20 cellular contexts compared by ENCODE assay signal in the genomic region with DNA sequence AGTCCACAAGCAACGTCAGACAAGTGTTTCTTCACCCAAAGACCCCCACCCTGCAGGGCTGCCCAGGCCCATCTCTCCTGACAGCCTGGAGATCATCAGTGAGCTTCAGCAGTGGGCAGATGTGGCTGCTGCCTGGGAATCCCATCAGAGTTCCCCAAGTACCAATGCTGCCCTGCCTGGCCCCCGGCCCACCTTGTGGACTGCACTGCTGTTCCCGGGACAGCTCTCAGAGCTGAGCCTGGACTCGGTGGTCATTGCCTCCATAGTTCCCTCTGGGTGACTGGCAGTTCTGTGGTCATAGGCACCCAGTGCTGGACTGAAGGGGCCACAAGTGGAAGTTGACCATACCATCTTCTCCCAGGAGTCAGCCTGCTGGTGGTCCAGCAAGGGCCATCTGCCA. TPM values are rescaled to one million over a fixed set of nuclear protein-coding genes. Genes with fewer than 3 reads are reported as not detected.
DNase-seq lines count a peak whose midpoint lies in the region; ATAC-seq and TF ChIP-seq lines count a peak whose summit lies in the region.
"Had no signal": no experiment of that assay in that cellular context is flagged by ENCODE, and none has a peak within 500 bp of the region (broad histone marks: within the 10 kb centered on the region; RNA-seq: fewer than 3 reads in every experiment).

No MANE protein-coding gene starts in this region.

- no peak for ATAC-seq in left cardiac atrium
- no peak for ATAC-seq in lower lobe of right lung
- no peak for ATAC-seq in left colon
- ATAC-seq: CD8-positive, alpha-beta T cell had no signal

- no peaks in the 10 kb centered on the region for H3K79me1 ChIP-seq in mesendoderm (ENCODE audit: low read length)

- no peak overlapping the region for H2AK5ac ChIP-seq in mesendoderm (ENCODE audit: low read length)

- H3K9ac ChIP-seq in mesendoderm (ENCODE audit: low read length), result no peak overlapping the region
- H3K9ac ChIP-seq: BLaER1, GM23248 had no signal

- no peak overlapping the region for H4K5ac ChIP-seq in mesendoderm (ENCODE audit: low read length)

- H3K27ac ChIP-seq in right atrium auricular region (no peak overlapping the region), vagina (no peak overlapping the region), lower lobe of right lung (no peak overlapping the region), mesendoderm (ENCODE audit: low read depth, low read length) (no peak overlapping the region)
- H3K27ac ChIP-seq: 22Rv1, BLaER1, C4-2B, GM23248 had no signal

- TF ChIP-seq CTCF in right atrium auricular region (IDR thresholded peaks at IDR 0.05) (no peak), vagina (IDR thresholded peaks at IDR 0.05) (no peak), lower lobe of right lung (IDR thresholded peaks at IDR 0.05) (no peak)

- DNase-seq in right atrium auricular region (ENCODE audit: low spot score), result peak; percentile 23
- DNase-seq in left cardiac atrium, result no peak
- DNase-seq in mesenteric fat pad (ENCODE audit: low spot score), result peak; percentile 57
- peak; percentile 79 for DNase-seq in posterior vena cava (ENCODE audit: low spot score)
- peak; percentile 77 to 85 for DNase-seq in vagina (ENCODE audit: extremely low spot score in 2 of 2)
- no peak for DNase-seq in lower lobe of right lung
- no peak for DNase-seq in mesendoderm
- no peak for DNase-seq in left colon
- DNase-seq: Caco-2; CD4-positive, CD25-positive, alpha-beta regulatory T cell; CD8-positive, alpha-beta T cell; DMS153; DND-41; GM23248; H7; HCEC 1CT had no signal

- no peak overlapping the region for H3K18ac ChIP-seq in mesendoderm (ENCODE audit: low read length)

- H3K23ac ChIP-seq in mesendoderm (ENCODE audit: low read length), result no peak overlapping the region

- intact Hi-C loops in left cardiac atrium (cut with DNase I) (no loop called here), posterior vena cava (cut with DNase I) (no loop called here), vagina (cut with DNase I) (no loop called here), lower lobe of right lung (cut with DNase I) (no loop called here), left colon (cut with DNase I, micrococcal nuclease) (no loop called here)

- no peaks in the 10 kb centered on the region for H3K79me2 ChIP-seq in mesendoderm (ENCODE audit: control insufficient read depth, insufficient read depth, low read length)

- H3K4me3 ChIP-seq in right atrium auricular region (no peak overlapping the region), vagina (no peak overlapping the region), lower lobe of right lung (no peak overlapping the region), mesendoderm (ENCODE audit: low read length) (no peak overlapping the region)
- H3K4me3 ChIP-seq: BLaER1, GM23248 had no signal

- no peak overlapping the region for H2BK5ac ChIP-seq in mesendoderm (ENCODE audit: low read length)

- no peak overlapping the region for H3K4ac ChIP-seq in mesendoderm (ENCODE audit: low read depth, low read length)

- H2BK15ac ChIP-seq in mesendoderm (replicated peaks; ENCODE audit: low read depth), result no peak overlapping the region

- H3K36me3 ChIP-seq in right atrium auricular region (no peaks in the 10 kb centered on the region), vagina (no peaks in the 10 kb centered on the region), lower lobe of right lung (no peaks in the 10 kb centered on the region), mesendoderm (ENCODE audit: control insufficient read depth, insufficient read depth, low read length) (no peaks in the 10 kb centered on the region)
- H3K36me3 ChIP-seq: BLaER1 had no signal

- no peak overlapping the region for H3K4me2 ChIP-seq in mesendoderm (ENCODE audit: low read length)
- H3K4me2 ChIP-seq: BLaER1 had no signal

- H3K27me3 ChIP-seq in right atrium auricular region (no peaks in the 10 kb centered on the region), vagina (no peaks in the 10 kb centered on the region), lower lobe of right lung (ENCODE audit: low read depth) (no peaks in the 10 kb centered on the region), mesendoderm (ENCODE audit: insufficient read depth, low read length, poor library complexity) (no peaks in the 10 kb centered on the region)
- H3K27me3 ChIP-seq: BLaER1 had no signal

- no peak overlapping the region for H4K8ac ChIP-seq in mesendoderm (ENCODE audit: low read depth, low read length)

- TF ChIP-seq POLR2A in vagina (IDR thresholded peaks at IDR 0.05), result no peak

- no peaks in the 10 kb centered on the region for H3K9me3 ChIP-seq in right atrium auricular region
- no peaks in the 10 kb centered on the region for H3K9me3 ChIP-seq in vagina
- no peaks in the 10 kb centered on the region for H3K9me3 ChIP-seq in lower lobe of right lung
- H3K9me3 ChIP-seq: BLaER1, Caco-2 had no signal

- H3K4me1 ChIP-seq in right atrium auricular region (no peaks in the 10 kb centered on the region), vagina (no peaks in the 10 kb centered on the region), lower lobe of right lung (no peaks in the 10 kb centered on the region), mesendoderm (ENCODE audit: control insufficient read depth, low read depth, low read length) (no peaks in the 10 kb centered on the region)
- H3K4me1 ChIP-seq: BLaER1, Caco-2 had no signal

- no CpG with 5 or more reads among the region's 4 CpGs for WGBS in mesendoderm (ENCODE audit: extremely low coverage, insufficient coverage, low lambda C conversion rate)

- H3K56ac ChIP-seq in mesendoderm (ENCODE audit: low read length), result no peak overlapping the region

- no peak overlapping the region for H2BK120ac ChIP-seq in mesendoderm (ENCODE audit: low read depth, low read length)

RNA-seq across cellular contexts. Expression of a gene that starts 24.5 kb away (rescaled TPM):
- total RNA-seq in right atrium auricular region (under 1 TPM; 0.08 to 0.19 TPM), left cardiac atrium (under 1 TPM; 0.29 to 0.32 TPM), mesenteric fat pad (0.29 TPM), posterior vena cava (under 1 TPM; 0.23 to 0.33 TPM), vagina (not detected), lower lobe of right lung (0.24 TPM), left colon (under 1 TPM; 0.08 to 0.43 TPM)
- not detected for polyA plus RNA-seq in mesendoderm (2013, experiment 1 of 2)
- not detected for polyA plus RNA-seq in mesendoderm (2013, experiment 2 of 2)
- total RNA-seq: Caco-2, H1, H7 had no signal
- polyA plus RNA-seq: H1 had no signal

Comparison
In these comparisons a context has a peak if more than half of its experiments do, and no peak if none do; other contexts are left out.
1. DNase-seq: peak in right atrium auricular region (single experiment), mesenteric fat pad (single experiment), posterior vena cava (single experiment) and vagina (2 of 2); none in left cardiac atrium (single experiment), lower lobe of right lung (single experiment), mesendoderm (single experiment) and left colon (0 of 2).